Comparison of ENCODE assay signal across 12 cellular contexts in the genomic region with DNA sequence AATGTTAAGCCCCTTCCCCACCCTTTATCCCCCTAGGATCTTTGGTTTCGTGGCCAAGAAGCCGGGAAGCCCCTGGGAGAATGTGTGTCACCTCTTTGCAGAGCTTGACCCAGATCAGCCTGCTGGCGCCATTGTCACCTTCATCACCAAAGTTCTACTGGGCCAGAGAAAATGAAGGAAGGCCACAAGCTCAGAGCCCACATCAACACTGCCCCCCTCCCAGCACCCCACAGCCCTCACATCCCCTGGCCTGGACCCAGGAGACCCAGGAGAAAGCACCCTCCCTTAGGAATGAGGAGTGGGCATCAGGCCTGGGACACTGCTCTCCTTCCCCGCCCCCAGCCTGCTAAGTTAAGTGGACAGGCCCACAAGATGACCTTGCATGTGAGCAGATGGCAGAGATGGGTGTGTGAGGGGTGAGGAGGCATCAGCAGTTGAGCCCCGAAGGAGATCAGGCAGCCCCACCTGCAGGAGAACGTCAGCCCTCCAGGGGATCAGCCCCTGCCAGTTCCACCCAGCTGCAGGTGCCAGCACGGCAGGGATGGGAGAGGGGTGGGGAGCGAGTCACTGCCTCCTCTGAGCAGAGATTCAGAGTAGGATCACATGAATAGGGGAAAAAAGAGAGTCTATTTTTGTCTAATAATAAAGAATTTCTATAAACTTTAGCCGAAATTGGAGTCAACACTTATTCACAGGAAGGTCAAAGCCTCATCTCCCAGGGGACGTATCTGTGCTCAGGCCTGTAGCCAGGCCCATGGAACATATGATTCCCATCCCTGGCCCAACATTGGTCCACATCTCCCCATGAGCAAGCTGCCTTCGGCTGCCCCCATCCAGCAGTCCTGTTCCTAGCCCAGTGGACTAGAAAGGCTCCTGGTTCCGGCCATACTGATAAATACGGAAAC. TPM values are rescaled to one million over a fixed set of nuclear protein-coding genes. Genes with fewer than 3 reads are reported as not detected.
DNase-seq lines count a peak whose midpoint lies in the region; ATAC-seq and TF ChIP-seq lines count a peak whose summit lies in the region.
"Had no signal": no experiment of that assay in that cellular context is flagged by ENCODE, and none has a peak within 500 bp of the region (broad histone marks: within the 10 kb centered on the region; RNA-seq: fewer than 3 reads in every experiment).

No MANE protein-coding gene starts in this region.

- H2BK15ac ChIP-seq in neuronal stem cell (ENCODE audit: low read length): no peak overlapping the region

- H3K18ac ChIP-seq in neuronal stem cell (ENCODE audit: low read length): peak overlapping the region; percentile 27

- POLR2A ChIA-PET in activated CD8-positive, alpha-beta T cell treated with anti-CD3 and anti-CD28 coated beads, Interleukin-2, amount 10 ng/mL, durations not matched to agents 7 days and 5 days (lab: Charles Lee): interaction anchor here (1.7 kb wide), 1 partner anchor 15 kb away, joined by 5 read pairs; the partner anchor contains the start of gene SPRYD3

- H3K9me3 ChIP-seq in esophagus squamous epithelium: no peaks in the 10 kb centered on the region
- no peaks in the 10 kb centered on the region for H3K9me3 ChIP-seq in neuronal stem cell (replicated peaks in 1 of 2; ENCODE audit: control insufficient read depth in 2 of 2, insufficient read depth in 1 of 2, low read depth in 1 of 2, low read length in 2 of 2)
- H3K9me3 ChIP-seq: Caco-2 had no signal

- TF ChIP-seq CTCF in esophagus squamous epithelium (IDR thresholded peaks at IDR 0.05): no peak

- no peaks in the 10 kb centered on the region for H3K79me1 ChIP-seq in neuronal stem cell (ENCODE audit: low read depth, low read length)

- 45 to 47% methylated on average over 9 of the region's 13 CpGs for WGBS in esophagus squamous epithelium, 2 donors
- no CpG with 5 or more reads among the region's 13 CpGs for WGBS in neuronal stem cell (ENCODE audit: extremely low coverage in 2 of 2, insufficient read length in 2 of 2, insufficient replicate concordance in 1 of 2), 2 donors

- H3K9ac ChIP-seq in neuronal stem cell (ENCODE audit: low read depth, low read length, poor library complexity): no peak overlapping the region

- no peak overlapping the region for H2AFZ ChIP-seq in neuronal stem cell (ENCODE audit: low read length)

- no peak overlapping the region for H3K4me2 ChIP-seq in neuronal stem cell (ENCODE audit: insufficient read depth, low read length, poor library complexity, severe bottlenecking)

- H2BK12ac ChIP-seq in neuronal stem cell (ENCODE audit: low read length): peak overlapping the region; percentile 73

- H3K4ac ChIP-seq in neuronal stem cell (ENCODE audit: low read length): no peak overlapping the region

- no peaks in the 10 kb centered on the region for H3K27me3 Mint-ChIP-seq in activated CD8-positive, alpha-beta T cell treated with anti-CD3 and anti-CD28 coated beads, Interleukin-2, amount 10 ng/mL, durations not matched to agents 7 days and 5 days (ENCODE audit: low read depth)

- no peak overlapping the region for H3K23ac ChIP-seq in neuronal stem cell (ENCODE audit: low read depth, low read length, poor library complexity)

- H3K27ac ChIP-seq in esophagus squamous epithelium: peak overlapping the region in 3 of 4 donors; percentile 68 to 81 (median 74)
- no peak overlapping the region for H3K27ac ChIP-seq in neuronal stem cell (replicated peaks; ENCODE audit: low read length)

- H3K4me3 ChIP-seq in esophagus squamous epithelium (no peak overlapping the region), neuronal stem cell (ENCODE audit: low read length in 2 of 2) (no peak overlapping the region)

- no peaks in the 10 kb centered on the region for H3K9me3 Mint-ChIP-seq in activated CD8-positive, alpha-beta T cell treated with anti-CD3 and anti-CD28 coated beads, Interleukin-2, amount 10 ng/mL, durations not matched to agents 7 days and 5 days (ENCODE audit: insufficient read depth)

- H2BK120ac ChIP-seq in neuronal stem cell (ENCODE audit: low read depth, low read length): no peak overlapping the region

- H3K4me3 Mint-ChIP-seq in activated CD8-positive, alpha-beta T cell treated with anti-CD3 and anti-CD28 coated beads, Interleukin-2, amount 10 ng/mL, durations not matched to agents 7 days and 5 days: no peak overlapping the region

- CTCF ChIA-PET in activated CD8-positive, alpha-beta T cell treated with anti-CD3 and anti-CD28 coated beads, Interleukin-2, amount 10 ng/mL, durations not matched to agents 7 days and 5 days (lab: Charles Lee): interaction anchor here (1.0 to 10.2 kb wide), 6 partner anchors 9 to 150 kb away, joined by 3 to 295 read pairs (median 48); partner anchors contain the start of genes IGFBP6, SOAT2 and SPRYD3

- DNase-seq in A172 (ENCODE audit: low spot score) (peak; percentile 47), NAMALWA (ENCODE audit: low spot score) (peak; percentile 54), esophagus squamous epithelium (lab: John Stamatoyannopoulos, UW) (no peak), neuronal stem cell (ENCODE audit: low spot score) (no peak), germinal center (ENCODE audit: low spot score) (no peak)
- no peak for DNase-seq in stimulated activated CD4-positive, alpha-beta T cell treated with anti-CD3 and anti-CD28 coated beads, Interleukin-12 subunit alpha, Interleukin-12 subunit beta, amount 100 ng/mL, for 4 hours
- no peak for DNase-seq in activated CD8-positive, alpha-beta T cell treated with anti-CD3 and anti-CD28 coated beads, Interleukin-2, amount 10 ng/mL, durations not matched to agents 7 days and 5 days
- DNase-seq: NCI-H446 treated with DMSO at 0.1 percent for 48 hours had no signal

- no peak for TF ChIP-seq POLR2A in esophagus squamous epithelium (IDR thresholded peaks at IDR 0.05)

- peaks cover 22% of the 10 kb centered on the region for H3K36me3 Mint-ChIP-seq in activated CD8-positive, alpha-beta T cell treated with anti-CD3 and anti-CD28 coated beads, Interleukin-2, amount 10 ng/mL, durations not matched to agents 7 days and 5 days (ENCODE audit: low read depth)

- intact Hi-C loops in esophagus squamous epithelium (cut with DNase I): no loop called here

- H3K14ac ChIP-seq in neuronal stem cell (ENCODE audit: low read length): no peak overlapping the region

- H4K8ac ChIP-seq in neuronal stem cell (ENCODE audit: low read depth, low read length): peak overlapping the region; percentile 17

- H3K27ac Mint-ChIP-seq in activated CD8-positive, alpha-beta T cell treated with anti-CD3 and anti-CD28 coated beads, Interleukin-2, amount 10 ng/mL, durations not matched to agents 7 days and 5 days: no peak overlapping the region

- H4K91ac ChIP-seq in neuronal stem cell (ENCODE audit: low read depth, low read length, poor library complexity): no peak overlapping the region

- ATAC-seq in HG02678 (IDR thresholded peaks at IDR 0.05; ENCODE audit: unreplicated experiment): no peak
- ATAC-seq in activated CD8-positive, alpha-beta T cell treated with anti-CD3 and anti-CD28 coated beads, Interleukin-2, amount 10 ng/mL, durations not matched to agents 7 days and 5 days: no peak

- peaks cover 7% of the 10 kb centered on the region for H3K4me1 Mint-ChIP-seq in activated CD8-positive, alpha-beta T cell treated with anti-CD3 and anti-CD28 coated beads, Interleukin-2, amount 10 ng/mL, durations not matched to agents 7 days and 5 days (ENCODE audit: low read depth)

- H3K4me1 ChIP-seq in esophagus squamous epithelium (peaks cover 0 to 99% (median 70%) of the 10 kb centered on the region in 3 donors), neuronal stem cell (ENCODE audit: control insufficient read depth in 2 of 2, insufficient read depth in 1 of 2, low read depth in 1 of 2, low read length in 2 of 2) (peaks cover 0 to 4% of the 10 kb centered on the region in 2 donors)

- H2AK5ac ChIP-seq in neuronal stem cell (ENCODE audit: low read depth, low read length): no peak overlapping the region

- H2BK5ac ChIP-seq in neuronal stem cell (ENCODE audit: low read length): no peak overlapping the region

- H3K27me3 ChIP-seq in esophagus squamous epithelium: no peaks in the 10 kb centered on the region
- H3K27me3 ChIP-seq in neuronal stem cell (ENCODE audit: control insufficient read depth in 3 of 3, insufficient read depth in 3 of 3, low read depth in 1 of 3, low read length in 3 of 3): no peaks in the 10 kb centered on the region

- H3K36me3 ChIP-seq in esophagus squamous epithelium (peaks cover 10 to 99% (median 12%) of the 10 kb centered on the region in 3 donors), neuronal stem cell (replicated peaks in 1 of 2; ENCODE audit: control insufficient read depth in 2 of 2, insufficient read depth in 2 of 2, low read length in 2 of 2) (peaks cover 3 to 6% of the 10 kb centered on the region in 2 donors)

RNA-seq across cellular contexts. Expression of gene TNS2, which starts 14.1 kb away (rescaled TPM):
- total RNA-seq in A172 (2014; rRNA removed; shearing (Covaris generic)): 18.9 and 24.5 TPM in 2 replicates
- 10 to 100 TPM; 10.8 to 82.0 (median 20.8) TPM for total RNA-seq in esophagus squamous epithelium
- 1.6 TPM for polyA plus RNA-seq in neuronal stem cell (2013, experiment 1 of 2)
- 0.83 TPM for polyA plus RNA-seq in neuronal stem cell (2013, experiment 2 of 2)
- total RNA-seq in activated CD8-positive, alpha-beta T cell treated with anti-CD3 and anti-CD28 coated beads, Interleukin-2, amount 10 ng/mL, durations not matched to agents 7 days and 5 days: 1 to 10 TPM; 1.0 to 1.4 TPM

RNA-seq across cellular contexts. Expression of gene SPRYD3, which starts 15.2 kb away (rescaled TPM):
- total RNA-seq in A172 (2014; rRNA removed; shearing (Covaris generic)): 15.2 and 19.6 TPM in 2 replicates
- 10 to 100 TPM; 28.2 to 41.4 (median 29.2) TPM for total RNA-seq in esophagus squamous epithelium
- polyA plus RNA-seq in neuronal stem cell (2013, experiment 1 of 2): 3.1 TPM
- 3.1 TPM for polyA plus RNA-seq in neuronal stem cell (2013, experiment 2 of 2)
- total RNA-seq in activated CD8-positive, alpha-beta T cell treated with anti-CD3 and anti-CD28 coated beads, Interleukin-2, amount 10 ng/mL, durations not matched to agents 7 days and 5 days: 10 to 100 TPM; 27.2 to 31.2 TPM

RNA-seq across cellular contexts. Expression of gene IGFBP6, which starts 33.5 kb away (rescaled TPM):
- 104 and 147 TPM in 2 replicates for total RNA-seq in A172 (2014; rRNA removed; shearing (Covaris generic))
- total RNA-seq in esophagus squamous epithelium: 100 to 1,000 TPM in 2 of 4 donors, 10 to 100 TPM in 2; 34.5 to 506 (median 94.0) TPM
- 0.43 TPM for polyA plus RNA-seq in neuronal stem cell (2013, experiment 1 of 2)
- polyA plus RNA-seq in neuronal stem cell (2013, experiment 2 of 2): 0.53 TPM
- 1 to 10 TPM; 3.1 to 5.4 TPM for total RNA-seq in activated CD8-positive, alpha-beta T cell treated with anti-CD3 and anti-CD28 coated beads, Interleukin-2, amount 10 ng/mL, durations not matched to agents 7 days and 5 days

RNA-seq across cellular contexts. Expression of gene SOAT2, which starts 39.3 kb away (rescaled TPM):
- 0.17 TPM in 1 of 2 replicates, not detected in the other for total RNA-seq in A172 (2014; rRNA removed; shearing (Covaris generic))
- not detected for total RNA-seq in esophagus squamous epithelium
- not detected for polyA plus RNA-seq in neuronal stem cell (2013, experiment 1 of 2)
- not detected for polyA plus RNA-seq in neuronal stem cell (2013, experiment 2 of 2)
- 10 to 100 TPM; 10.8 to 13.3 TPM for total RNA-seq in activated CD8-positive, alpha-beta T cell treated with anti-CD3 and anti-CD28 coated beads, Interleukin-2, amount 10 ng/mL, durations not matched to agents 7 days and 5 days
- total RNA-seq: bronchial epithelial cell had no signal
- polyA plus RNA-seq: keratinocyte had no signal

RNA-seq across cellular contexts. Expression of gene EIF4B, which starts 57.7 kb away (rescaled TPM):
- 290 and 314 TPM in 2 replicates for total RNA-seq in A172 (2014; rRNA removed; shearing (Covaris generic))
- 100 to 1,000 TPM; 225 to 571 (median 372) TPM for total RNA-seq in esophagus squamous epithelium
- polyA plus RNA-seq in neuronal stem cell (2013, experiment 1 of 2): 468 TPM
- polyA plus RNA-seq in neuronal stem cell (2013, experiment 2 of 2): 496 TPM
- 100 to 1,000 TPM; 352 to 353 TPM for total RNA-seq in activated CD8-positive, alpha-beta T cell treated with anti-CD3 and anti-CD28 coated beads, Interleukin-2, amount 10 ng/mL, durations not matched to agents 7 days and 5 days

Comparison
In these comparisons a context has a peak if more than half of its experiments do, and no peak if none do; other contexts are left out.
1. DNase-seq: peak in A172 (single experiment) and NAMALWA (single experiment); none in esophagus squamous epithelium (single experiment), neuronal stem cell (single experiment), stimulated activated CD4-positive, alpha-beta T cell treated with anti-CD3 and anti-CD28 coated beads, Interleukin-12 subunit alpha, Interleukin-12 subunit beta, amount 100 ng/mL, for 4 hours (single experiment), germinal center (single experiment) and activated CD8-positive, alpha-beta T cell treated with anti-CD3 and anti-CD28 coated beads, Interleukin-2, amount 10 ng/mL, durations not matched to agents 7 days and 5 days (single experiment).
2. RNA of gene IGFBP6, which starts 33.5 kb away (total RNA-seq): 34.5 to 506 TPM in esophagus squamous epithelium and 104 to 147 TPM in A172; 3.1 to 5.4 TPM in activated CD8-positive, alpha-beta T cell treated with anti-CD3 and anti-CD28 coated beads, Interleukin-2, amount 10 ng/mL, durations not matched to agents 7 days and 5 days; every median in the first group is over 4 times any median in the second.